Comparison of ENCODE assay signal across 9 cellular contexts in the genomic region with DNA sequence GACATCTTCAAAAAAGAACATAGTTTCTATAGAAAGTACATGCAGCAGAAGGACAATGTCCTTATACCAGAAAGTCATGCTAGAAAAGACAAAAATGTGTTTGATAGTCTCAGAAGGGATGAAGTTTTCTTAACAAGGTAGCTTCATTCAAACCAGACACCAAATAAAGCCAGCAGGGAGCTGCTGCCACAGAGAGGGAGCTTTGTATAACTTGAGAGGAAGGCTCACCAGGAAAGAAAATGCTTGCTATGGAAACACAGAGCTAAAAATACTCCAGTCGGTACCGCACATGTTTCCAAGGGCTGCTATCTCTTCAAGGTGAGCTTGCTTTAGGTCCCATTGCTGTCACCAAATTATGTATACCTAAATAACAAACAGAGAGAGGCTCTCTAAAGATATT.
A peak's percentile ranks its signal among the peaks of the same experiment; 100 is the strongest.
DNase-seq lines count a peak whose midpoint lies in the region; ATAC-seq and TF ChIP-seq lines count a peak whose summit lies in the region.
"Had no signal": no experiment of that assay in that cellular context is flagged by ENCODE, and none has a peak within 500 bp of the region (broad histone marks: within the 10 kb centered on the region; RNA-seq: fewer than 3 reads in every experiment).

No MANE protein-coding gene starts in this region.

- no peaks in the 10 kb centered on the region for H4K20me1 ChIP-seq in mammary epithelial cell (ENCODE audit: insufficient read depth, low read length)

- H3K27ac ChIP-seq in mammary epithelial cell (ENCODE audit: insufficient read depth, low read depth, low read length) (no peak overlapping the region), colonic mucosa (no peak overlapping the region)
- H3K27ac ChIP-seq: VCaP had no signal

- peaks cover 2% of the 10 kb centered on the region for H3K4me1 Mint-ChIP-seq in activated naive CD8-positive, alpha-beta T cell treated with anti-CD3 and anti-CD28 coated beads, Interleukin-2, amount 10 ng/mL, durations not matched to agents 7 days and 5 days
- peaks cover 3% of the 10 kb centered on the region for H3K4me1 Mint-ChIP-seq in activated naive CD8-positive, alpha-beta T cell treated with anti-CD3 and anti-CD28 coated beads for 36 hours
- peaks cover 9% of the 10 kb centered on the region for H3K4me1 Mint-ChIP-seq in stimulated activated naive CD8-positive, alpha-beta T cell treated with anti-CD3 and anti-CD28 coated beads, Interleukin-15, amount 100 ng/mL, for 72 hours

- no peak for ATAC-seq in activated naive CD8-positive, alpha-beta T cell treated with anti-CD3 and anti-CD28 coated beads, Interleukin-2, amount 10 ng/mL, durations not matched to agents 7 days and 5 days (ENCODE audit: low read depth)
- ATAC-seq in HG03439 (IDR thresholded peaks at IDR 0.05; ENCODE audit: unreplicated experiment) = peak; percentile 28
- no peak for ATAC-seq in stimulated activated naive CD8-positive, alpha-beta T cell treated with anti-CD3 and anti-CD28 coated beads, Interleukin-15, amount 100 ng/mL, for 72 hours

- dilution Hi-C loops in mammary epithelial cell (cut with HindIII; ENCODE audit: low sequenced_read_pairs) = no loop called here

- H3K36me3 Mint-ChIP-seq in activated naive CD8-positive, alpha-beta T cell treated with anti-CD3 and anti-CD28 coated beads, Interleukin-2, amount 10 ng/mL, durations not matched to agents 7 days and 5 days = no peaks in the 10 kb centered on the region
- H3K36me3 Mint-ChIP-seq in activated naive CD8-positive, alpha-beta T cell treated with anti-CD3 and anti-CD28 coated beads for 36 hours = no peaks in the 10 kb centered on the region

- no peak for TF ChIP-seq CTCF in mammary epithelial cell (conservative IDR thresholded peaks at IDR 0.05 in 1 of 2, IDR thresholded peaks at IDR 0.05 in 1 of 2; ENCODE audit: extremely low read depth in 1 of 2, insufficient read depth in 1 of 2, low read depth in 1 of 2, low read length in 2 of 2)
- no peak for TF ChIP-seq CTCF in colonic mucosa (IDR thresholded peaks at IDR 0.05)

- H3K36me3 ChIP-seq in mammary epithelial cell (ENCODE audit: insufficient read depth, low read length) = no peaks in the 10 kb centered on the region
- no peaks in the 10 kb centered on the region for H3K36me3 ChIP-seq in colonic mucosa

- 57% methylated on average over 2 of the region's 2 CpGs for WGBS in mammary epithelial cell (ENCODE audit: low coverage, missing lambda C conversion rate)

- H3K27me3 Mint-ChIP-seq in activated naive CD8-positive, alpha-beta T cell treated with anti-CD3 and anti-CD28 coated beads, Interleukin-2, amount 10 ng/mL, durations not matched to agents 7 days and 5 days = no peaks in the 10 kb centered on the region
- no peaks in the 10 kb centered on the region for H3K27me3 Mint-ChIP-seq in activated naive CD8-positive, alpha-beta T cell treated with anti-CD3 and anti-CD28 coated beads for 36 hours
- H3K27me3 Mint-ChIP-seq in stimulated activated naive CD8-positive, alpha-beta T cell treated with anti-CD3 and anti-CD28 coated beads, Interleukin-15, amount 100 ng/mL, for 72 hours = no peaks in the 10 kb centered on the region

- in situ Hi-C loops in mammary epithelial cell (cut with MboI; ENCODE audit: low sequenced_read_pairs in 2 of 2) = no loop called here

- intact Hi-C loops in mammary epithelial cell (cut with micrococcal nuclease) (no loop called here), colonic mucosa (cut with DNase I) (no loop called here)

- no peaks in the 10 kb centered on the region for H3K4me1 ChIP-seq in mammary epithelial cell (ENCODE audit: insufficient read depth, low read length)
- H3K4me1 ChIP-seq in colonic mucosa = no peaks in the 10 kb centered on the region

- H3K9ac ChIP-seq in mammary epithelial cell (ENCODE audit: insufficient read depth, low read length) (no peak overlapping the region), colonic mucosa (ENCODE audit: low read depth in 2 of 2, low read length in 2 of 2) (no peak overlapping the region)

- H2AFZ ChIP-seq in mammary epithelial cell (ENCODE audit: low read depth, low read length) = peak overlapping the region; percentile 65

- no peak for DNase-seq in activated naive CD8-positive, alpha-beta T cell treated with anti-CD3 and anti-CD28 coated beads, Interleukin-2, amount 10 ng/mL, durations not matched to agents 7 days and 5 days
- DNase-seq in activated naive CD8-positive, alpha-beta T cell treated with anti-CD3 and anti-CD28 coated beads for 36 hours = no peak
- DNase-seq in mammary epithelial cell (no peak), colonic mucosa (no peak), DMS53 treated with DMSO at 0.1 percent for 48 hours (lab: John Stamatoyannopoulos, UW; ENCODE audit: unreplicated experiment) (no peak), GDM1 (lab: John Stamatoyannopoulos, UW) (no peak)
- DNase-seq in stimulated activated naive CD8-positive, alpha-beta T cell treated with anti-CD3 and anti-CD28 coated beads, Interleukin-15, amount 100 ng/mL, for 72 hours = no peak

- CTCF ChIA-PET in mammary epithelial cell (lab: Charles Lee; ENCODE audit: low non-redundant PET) = no interaction called here

- H3K27me3 ChIP-seq in mammary epithelial cell (ENCODE audit: insufficient read depth, low read length) (no peaks in the 10 kb centered on the region), colonic mucosa (no peaks in the 10 kb centered on the region)

- H3K9me3 ChIP-seq in mammary epithelial cell (replicated peaks; ENCODE audit: insufficient read depth, low read length) (peaks cover 3% of the 10 kb centered on the region), colonic mucosa (no peaks in the 10 kb centered on the region)

- H3K4me3 ChIP-seq in mammary epithelial cell (replicated peaks in 1 of 3; ENCODE audit: insufficient read depth in 1 of 3, low read depth in 2 of 3, low read length in 3 of 3) (peak overlapping the region in 2 of 3 experiments; percentile 3 to 23), colonic mucosa (no peak overlapping the region)

- no peaks in the 10 kb centered on the region for H3K79me2 ChIP-seq in mammary epithelial cell (ENCODE audit: insufficient read depth, low read length)

- no peak overlapping the region for H3K27ac Mint-ChIP-seq in activated naive CD8-positive, alpha-beta T cell treated with anti-CD3 and anti-CD28 coated beads, Interleukin-2, amount 10 ng/mL, durations not matched to agents 7 days and 5 days
- H3K27ac Mint-ChIP-seq in activated naive CD8-positive, alpha-beta T cell treated with anti-CD3 and anti-CD28 coated beads for 36 hours = no peak overlapping the region
- H3K27ac Mint-ChIP-seq in stimulated activated naive CD8-positive, alpha-beta T cell treated with anti-CD3 and anti-CD28 coated beads, Interleukin-15, amount 100 ng/mL, for 72 hours = peak overlapping the region in 1 of 2 donors; percentile 26

- peak overlapping the region; percentile 54 for H3K4me3 Mint-ChIP-seq in activated naive CD8-positive, alpha-beta T cell treated with anti-CD3 and anti-CD28 coated beads, Interleukin-2, amount 10 ng/mL, durations not matched to agents 7 days and 5 days
- no peak overlapping the region for H3K4me3 Mint-ChIP-seq in activated naive CD8-positive, alpha-beta T cell treated with anti-CD3 and anti-CD28 coated beads for 36 hours
- peak overlapping the region; percentile 25 to 35 for H3K4me3 Mint-ChIP-seq in stimulated activated naive CD8-positive, alpha-beta T cell treated with anti-CD3 and anti-CD28 coated beads, Interleukin-15, amount 100 ng/mL, for 72 hours

- POLR2A ChIA-PET in activated naive CD8-positive, alpha-beta T cell treated with anti-CD3 and anti-CD28 coated beads, Interleukin-2, amount 10 ng/mL, durations not matched to agents 7 days and 5 days (lab: Charles Lee) = no interaction called here

- no peaks in the 10 kb centered on the region for H3K9me3 Mint-ChIP-seq in activated naive CD8-positive, alpha-beta T cell treated with anti-CD3 and anti-CD28 coated beads, Interleukin-2, amount 10 ng/mL, durations not matched to agents 7 days and 5 days
- H3K9me3 Mint-ChIP-seq in activated naive CD8-positive, alpha-beta T cell treated with anti-CD3 and anti-CD28 coated beads for 36 hours = peaks cover 2% of the 10 kb centered on the region
- H3K9me3 Mint-ChIP-seq in stimulated activated naive CD8-positive, alpha-beta T cell treated with anti-CD3 and anti-CD28 coated beads, Interleukin-15, amount 100 ng/mL, for 72 hours = peaks cover under 1 to 13% of the 10 kb centered on the region in 2 donors

- H3K4me2 ChIP-seq in mammary epithelial cell (ENCODE audit: insufficient read depth, low read depth, low read length) = peak overlapping the region; percentile 65

- BruUV-seq in mammary epithelial cell (replicated peaks; lab: Mats Ljungman, UMichigan) = no TSS peak
